2 cellular contexts compared by ENCODE assay signal in genomic region chr17:42676424-42677011, GRCh38.
TF ChIP-seq lines count a peak whose summit lies in the region.

Gene PLEKHH3, minus strand, starts transcription at chr17:42676994. Its CDS starts 431 bp downstream, at chr17:42676563.

TF ChIP-seq in IMR-90, 13 proteins besides CTCF, POLR2A, EP300 and RAD21 (continued from another document):
- TF ChIP-seq USF2 (IDR thresholded peaks at IDR 0.05; ENCODE audit: low read depth, low read length) (no peak), BHLHE40 (IDR thresholded peaks at IDR 0.05; ENCODE audit: low read depth, low read length) (no peak), RCOR1 (IDR thresholded peaks at IDR 0.05; ENCODE audit: insufficient replicate concordance, low read length) (no peak)
TF ChIP-seq in IMR-90: peak in this region for 0.

TF ChIP-seq in WTC11, 78 proteins besides CTCF, POLR2A, EP300 and RAD21 (continued from another document):
- TF ChIP-seq, protein P1, sequence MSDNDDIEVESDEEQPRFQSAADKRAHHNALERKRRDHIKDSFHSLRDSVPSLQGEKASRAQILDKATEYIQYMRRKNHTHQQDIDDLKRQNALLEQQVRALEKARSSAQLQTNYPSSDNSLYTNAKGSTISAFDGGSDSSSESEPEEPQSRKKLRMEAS (CRISPR knock-in tag; IDR thresholded peaks at IDR 0.05): no peak
- TF ChIP-seq RELA (CRISPR knock-in tag; IDR thresholded peaks at IDR 0.05; ENCODE audit: borderline replicate concordance) (no peak), ZNF425 (CRISPR knock-in tag; conservative IDR thresholded peaks at IDR 0.05) (no peak), NR1H2 (CRISPR knock-in tag; IDR thresholded peaks at IDR 0.05) (no peak), FOXP1 (CRISPR knock-in tag; IDR thresholded peaks at IDR 0.05; ENCODE audit: borderline replicate concordance) (0 out of 2 replicates have a peak, but pooled peaks have one; percentile 8), FOXJ3 (CRISPR knock-in tag; IDR thresholded peaks at IDR 0.05; ENCODE audit: borderline replicate concordance) (no peak), ATF2 (CRISPR knock-in tag; IDR thresholded peaks at IDR 0.05; ENCODE audit: borderline replicate concordance, low read depth) (no peak), USF1 (CRISPR knock-in tag; IDR thresholded peaks at IDR 0.05) (0 out of 2 replicates have a peak, but pooled peaks have one; percentile 10), ZBTB21 (CRISPR knock-in tag; IDR thresholded peaks at IDR 0.05; ENCODE audit: borderline replicate concordance) (no peak), TP53 (CRISPR knock-in tag; IDR thresholded peaks at IDR 0.05) (peak; percentile 22; the same call in 1 of the 2 replicates), ZNF396 (CRISPR knock-in tag; IDR thresholded peaks at IDR 0.05; ENCODE audit: borderline replicate concordance) (no peak), ETV6 (CRISPR knock-in tag; IDR thresholded peaks at IDR 0.05) (0 out of 2 replicates have a peak, but pooled peaks have one; percentile 33), ZNF423 (CRISPR knock-in tag; IDR thresholded peaks at IDR 0.05) (peak; percentile 51; the same call in 1 of the 2 replicates), CDX4 (CRISPR knock-in tag; IDR thresholded peaks at IDR 0.05; ENCODE audit: borderline replicate concordance) (no peak), ZNF263 (CRISPR knock-in tag; IDR thresholded peaks at IDR 0.05; ENCODE audit: low read depth) (peak; percentile 13; the same call in 1 of the 2 replicates), FOXK1 (CRISPR knock-in tag; IDR thresholded peaks at IDR 0.05) (no peak), ERG (CRISPR knock-in tag; IDR thresholded peaks at IDR 0.05) (no peak)
- TF ChIP-seq, protein P2, sequence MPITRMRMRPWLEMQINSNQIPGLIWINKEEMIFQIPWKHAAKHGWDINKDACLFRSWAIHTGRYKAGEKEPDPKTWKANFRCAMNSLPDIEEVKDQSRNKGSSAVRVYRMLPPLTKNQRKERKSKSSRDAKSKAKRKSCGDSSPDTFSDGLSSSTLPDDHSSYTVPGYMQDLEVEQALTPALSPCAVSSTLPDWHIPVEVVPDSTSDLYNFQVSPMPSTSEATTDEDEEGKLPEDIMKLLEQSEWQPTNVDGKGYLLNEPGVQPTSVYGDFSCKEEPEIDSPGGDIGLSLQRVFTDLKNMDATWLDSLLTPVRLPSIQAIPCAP (CRISPR knock-in tag; IDR thresholded peaks at IDR 0.05): peak; percentile 54; the same call in 1 of the 2 replicates
